Comparison of ENCODE assay signal across 32 cellular contexts in genomic region chr15:32864841-32865240, GRCh38.
"Had no signal": no experiment of that assay in that cellular context is flagged by ENCODE, and none has a peak within 500 bp of the region (broad histone marks: within the 10 kb centered on the region; RNA-seq: fewer than 3 reads in every experiment).

No MANE protein-coding gene starts in this region.

- DNase-seq: effector CD8-positive, alpha-beta T cell; endodermal cell; foreskin keratinocyte; heart left ventricle; left cardiac atrium; left lung; mesenchymal stem cell; mucosa of descending colon; naive B cell; stimulated activated CD4-positive, alpha-beta T cell treated with anti-CD3 and anti-CD28 coated beads, Interleukin-12 subunit alpha, Interleukin-12 subunit beta, amount 100 ng/mL, for 4 hours; stimulated activated CD4-positive, alpha-beta T cell treated with anti-CD3 and anti-CD28 coated beads, Interleukin-1b, Interleukin-23, amount 100 ng/mL, for 48 hours; stimulated activated CD4-positive, alpha-beta T cell treated with anti-CD3 and anti-CD28 coated beads, Interleukin-4, amount 100 ng/mL, for 1 hour; stimulated activated CD8-positive, alpha-beta memory T cell treated with anti-CD3 and anti-CD28 coated beads, Interleukin-4, amount 100 ng/mL, for 48 hours; stimulated activated naive CD4-positive, alpha-beta T cell; stimulated activated naive CD8-positive, alpha-beta T cell treated with anti-CD3 and anti-CD28 coated beads, Interleukin-15, amount 100 ng/mL, for 72 hours; transverse colon had no signal

- H3K4me3 Mint-ChIP-seq: dendritic cell treated with granulocyte-macrophage colony-stimulating factor and Interleukin-4, amounts not matched to agents 40 ng/mL and 50 ng/mL, for 4 days; endodermal cell; mesothelial cell of epicardium; naive B cell; natural killer cell treated with Interleukin-12 subunit alpha and Interleukin-12 subunit beta and Interleukin-15 and Interleukin-18, amount 100 ng/mL, for 72 hours; neural crest cell; stimulated activated naive CD8-positive, alpha-beta T cell treated with anti-CD3 and anti-CD28 coated beads, Interleukin-15, amount 100 ng/mL, for 72 hours had no signal

- H3K79me2 ChIP-seq: hepatocyte, parathyroid adenoma had no signal

- ATAC-seq: esophagus mucosa; foreskin keratinocyte; gastroesophageal sphincter; heart left ventricle; left cardiac atrium; left lung; natural killer cell treated with Interleukin-12 subunit alpha and Interleukin-12 subunit beta and Interleukin-15 and Interleukin-18, amount 100 ng/mL, for 72 hours; sciatic nerve; stimulated activated naive CD8-positive, alpha-beta T cell treated with anti-CD3 and anti-CD28 coated beads, Interleukin-15, amount 100 ng/mL, for 72 hours had no signal

- H3K4me2 ChIP-seq: hepatocyte, smooth muscle cell had no signal

- H3K27ac Mint-ChIP-seq: dendritic cell treated with granulocyte-macrophage colony-stimulating factor and Interleukin-4, amounts not matched to agents 40 ng/mL and 50 ng/mL, for 4 days; endodermal cell; mesothelial cell of epicardium; natural killer cell treated with Interleukin-12 subunit alpha and Interleukin-12 subunit beta and Interleukin-15 and Interleukin-18, amount 100 ng/mL, for 72 hours; progenitor cell of endocrine pancreas; stimulated activated naive CD8-positive, alpha-beta T cell treated with anti-CD3 and anti-CD28 coated beads, Interleukin-15, amount 100 ng/mL, for 72 hours had no signal

- H3K9me3 ChIP-seq: gastroesophageal sphincter, heart left ventricle, left lung, mucosa of descending colon, neutrophil, right atrium auricular region, suprapubic skin, transverse colon, vagina had no signal

- H2AFZ ChIP-seq: hepatocyte, parathyroid adenoma had no signal

- H3K36me3 ChIP-seq: gastroesophageal sphincter, heart left ventricle, neutrophil, right atrium auricular region, suprapubic skin, transverse colon, vagina had no signal

- H3K4me1 ChIP-seq: parathyroid adenoma, right atrium auricular region had no signal

- H3K27ac ChIP-seq: epithelial cell of prostate, foreskin keratinocyte, gastroesophageal sphincter, heart left ventricle, hepatocyte, left lung, neutrophil, parathyroid adenoma, right atrium auricular region, suprapubic skin, transverse colon, vagina had no signal

- H3K9me3 Mint-ChIP-seq: dendritic cell treated with granulocyte-macrophage colony-stimulating factor and Interleukin-4, amounts not matched to agents 40 ng/mL and 50 ng/mL, for 4 days; endodermal cell; mesothelial cell of epicardium; naive B cell; natural killer cell treated with Interleukin-12 subunit alpha and Interleukin-12 subunit beta and Interleukin-15 and Interleukin-18, amount 100 ng/mL, for 72 hours; neural crest cell; stimulated activated naive CD8-positive, alpha-beta T cell treated with anti-CD3 and anti-CD28 coated beads, Interleukin-15, amount 100 ng/mL, for 72 hours had no signal

- H3K27me3 ChIP-seq: foreskin keratinocyte, gastroesophageal sphincter, heart left ventricle, hepatocyte, left lung, neutrophil, right atrium auricular region, suprapubic skin, transverse colon, vagina had no signal

- H3K4me3 ChIP-seq: gastroesophageal sphincter, heart left ventricle, hepatocyte, left lung, mucosa of descending colon, right atrium auricular region, smooth muscle cell, suprapubic skin, transverse colon, vagina had no signal

- H3K4me1 Mint-ChIP-seq: stimulated activated naive CD8-positive, alpha-beta T cell treated with anti-CD3 and anti-CD28 coated beads, Interleukin-15, amount 100 ng/mL, for 72 hours had no signal

- H3K36me3 Mint-ChIP-seq: mesothelial cell of epicardium; natural killer cell treated with Interleukin-12 subunit alpha and Interleukin-12 subunit beta and Interleukin-15 and Interleukin-18, amount 100 ng/mL, for 72 hours had no signal

- H3K9ac ChIP-seq: parathyroid adenoma had no signal

- H3K27me3 Mint-ChIP-seq: dendritic cell treated with granulocyte-macrophage colony-stimulating factor and Interleukin-4, amounts not matched to agents 40 ng/mL and 50 ng/mL, for 4 days had no signal
